ENCODE assay signal across 30 cellular contexts in the genomic region with DNA sequence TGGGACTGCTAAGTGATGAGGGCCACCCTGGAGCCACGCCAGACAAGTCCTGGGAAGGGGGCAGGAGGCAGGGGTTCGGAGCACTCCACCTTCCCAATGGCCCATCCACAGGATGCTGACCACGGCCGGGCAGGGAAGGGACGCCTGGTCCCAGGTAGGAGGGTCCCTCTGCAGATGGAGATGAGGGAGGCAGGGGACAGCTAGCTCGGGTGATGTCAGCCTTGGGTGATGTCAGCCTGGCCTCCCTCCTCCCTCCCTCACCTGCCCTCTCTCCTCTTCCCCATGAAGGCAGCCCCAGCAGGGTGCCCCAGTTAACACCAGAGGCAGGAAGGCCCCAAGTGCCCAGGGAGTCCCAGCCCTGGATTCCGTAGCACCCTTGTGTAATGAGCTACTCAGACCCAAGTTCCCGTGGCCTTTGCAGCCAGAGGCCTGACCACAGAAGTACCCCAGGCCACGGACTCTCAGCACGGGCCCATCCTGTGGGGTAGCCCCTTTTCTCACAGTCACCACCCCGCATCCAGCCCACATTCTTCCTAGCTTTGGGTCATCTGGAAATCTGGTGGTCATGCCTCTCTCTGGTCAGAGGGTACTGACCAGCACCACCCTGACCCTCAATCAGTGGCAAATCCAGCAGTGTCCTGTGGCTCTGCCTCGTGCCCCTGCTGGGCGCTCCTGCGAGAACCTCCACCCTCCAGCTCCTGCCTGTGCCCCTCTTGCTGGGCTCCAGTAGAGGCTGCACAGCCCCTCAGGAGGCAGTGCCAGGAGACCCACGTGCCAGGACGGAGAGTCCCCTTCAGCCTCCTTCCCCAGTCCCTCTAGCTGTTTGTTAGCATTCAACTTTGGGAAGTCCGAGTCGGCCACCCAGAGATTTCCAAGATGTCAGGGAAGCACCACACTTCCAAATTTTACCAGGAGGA. TPM values are rescaled to one million over a fixed set of nuclear protein-coding genes. Genes with fewer than 3 reads are reported as not detected.
DNase-seq lines count a peak whose midpoint lies in the region; ATAC-seq and TF ChIP-seq lines count a peak whose summit lies in the region.
"Had no signal": no experiment of that assay in that cellular context is flagged by ENCODE, and none has a peak within 500 bp of the region (broad histone marks: within the 10 kb centered on the region; RNA-seq: fewer than 3 reads in every experiment).

No MANE protein-coding gene starts in this region.

- H3K4me1 Mint-ChIP-seq in natural killer cell treated with Interleukin-12 subunit alpha and Interleukin-12 subunit beta and Interleukin-15 and Interleukin-18, amount 100 ng/mL, for 72 hours (ENCODE audit: low read depth in 2 of 2), result no peaks in the 10 kb centered on the region
- H3K4me1 Mint-ChIP-seq in natural killer cell, result no peaks in the 10 kb centered on the region
- no peaks in the 10 kb centered on the region for H3K4me1 Mint-ChIP-seq in activated CD4-positive, alpha-beta memory T cell treated with anti-CD3 and anti-CD28 coated beads, Interleukin-2, amount 10 ng/mL, durations not matched to agents 7 days and 5 days

- H3K4me3 ChIP-seq in OCI-LY7 (ENCODE audit: low read depth, low read length, poor library complexity, severe bottlenecking), result no peak overlapping the region
- H3K4me3 ChIP-seq in lower lobe of right lung, result no peak overlapping the region
- H3K4me3 ChIP-seq: K562, smooth muscle cell, thoracic aorta, uterus had no signal

- H3K9me3 ChIP-seq in OCI-LY7 (ENCODE audit: low read length) (peaks cover 4% of the 10 kb centered on the region; the same call in 1 of the 2 replicates), lower lobe of right lung (no peaks in the 10 kb centered on the region)
- H3K9me3 ChIP-seq: thoracic aorta, uterus had no signal

- H3K4me1 ChIP-seq in OCI-LY7 (ENCODE audit: insufficient read depth, low read length, poor library complexity, severe bottlenecking) (peaks cover 35% of the 10 kb centered on the region), lower lobe of right lung (peaks cover 19% of the 10 kb centered on the region)
- H3K4me1 ChIP-seq: uterus had no signal

- H2AFZ ChIP-seq in OCI-LY7 (ENCODE audit: low read length), result no peak overlapping the region

- H3K27ac ChIP-seq in OCI-LY7 (ENCODE audit: low read depth, low read length, poor library complexity, severe bottlenecking) (no peak overlapping the region), lower lobe of right lung (no peak overlapping the region)
- H3K27ac ChIP-seq: thoracic aorta, uterus had no signal

- ATAC-seq in natural killer cell treated with Interleukin-12 subunit alpha and Interleukin-12 subunit beta and Interleukin-15 and Interleukin-18, amount 100 ng/mL, for 72 hours, result peak; percentile 31 to 34
- ATAC-seq in natural killer cell, result no peak
- no peak for ATAC-seq in lower lobe of right lung
- ATAC-seq: activated CD4-positive, CD25-positive, alpha-beta regulatory T cell treated with anti-CD3 and anti-CD28 coated beads, Interleukin-2, amount 50 U/mL, for 24 hours; activated CD8-positive, alpha-beta T cell treated with anti-CD3 and anti-CD28 coated beads, Interleukin-2, amount 10 ng/mL, durations not matched to agents 7 days and 5 days; K562 had no signal

- H3K27me3 ChIP-seq in lower lobe of right lung (ENCODE audit: low read depth), result no peaks in the 10 kb centered on the region
- H3K27me3 ChIP-seq: uterus had no signal

- H3K27me3 Mint-ChIP-seq in natural killer cell treated with Interleukin-12 subunit alpha and Interleukin-12 subunit beta and Interleukin-15 and Interleukin-18, amount 100 ng/mL, for 72 hours, result no peaks in the 10 kb centered on the region
- peaks cover 0 to 8% of the 10 kb centered on the region in 2 donors for H3K27me3 Mint-ChIP-seq in natural killer cell (ENCODE audit: low read depth in 2 of 2)
- no peaks in the 10 kb centered on the region for H3K27me3 Mint-ChIP-seq in activated CD4-positive, alpha-beta memory T cell treated with anti-CD3 and anti-CD28 coated beads, Interleukin-2, amount 10 ng/mL, durations not matched to agents 7 days and 5 days

- no peak overlapping the region for H3K27ac Mint-ChIP-seq in natural killer cell treated with Interleukin-12 subunit alpha and Interleukin-12 subunit beta and Interleukin-15 and Interleukin-18, amount 100 ng/mL, for 72 hours
- H3K27ac Mint-ChIP-seq in natural killer cell, result no peak overlapping the region
- H3K27ac Mint-ChIP-seq in activated CD4-positive, alpha-beta memory T cell treated with anti-CD3 and anti-CD28 coated beads, Interleukin-2, amount 10 ng/mL, durations not matched to agents 7 days and 5 days, result no peak overlapping the region
- H3K27ac Mint-ChIP-seq: activated CD8-positive, alpha-beta T cell treated with anti-CD3 and anti-CD28 coated beads, Interleukin-2, amount 10 ng/mL, durations not matched to agents 7 days and 5 days; HFFc6 had no signal

- H3K79me2 ChIP-seq in OCI-LY7 (ENCODE audit: insufficient read depth, low read depth, low read length), result no peaks in the 10 kb centered on the region

- H3K36me3 Mint-ChIP-seq in natural killer cell treated with Interleukin-12 subunit alpha and Interleukin-12 subunit beta and Interleukin-15 and Interleukin-18, amount 100 ng/mL, for 72 hours, result no peaks in the 10 kb centered on the region
- no peaks in the 10 kb centered on the region for H3K36me3 Mint-ChIP-seq in natural killer cell
- no peaks in the 10 kb centered on the region for H3K36me3 Mint-ChIP-seq in activated CD4-positive, alpha-beta memory T cell treated with anti-CD3 and anti-CD28 coated beads, Interleukin-2, amount 10 ng/mL, durations not matched to agents 7 days and 5 days (ENCODE audit: low read depth)

- no peak for TF ChIP-seq CTCF in natural killer cell (IDR thresholded peaks at IDR 0.05)
- TF ChIP-seq CTCF in OCI-LY7 (conservative IDR thresholded peaks at IDR 0.05; ENCODE audit: low read length), result no peak
- no peak for TF ChIP-seq CTCF in lower lobe of right lung (IDR thresholded peaks at IDR 0.05)

- no peaks in the 10 kb centered on the region for H4K20me1 ChIP-seq in OCI-LY7 (ENCODE audit: insufficient read depth, low read length)

- no peaks in the 10 kb centered on the region for H3K9me3 Mint-ChIP-seq in natural killer cell treated with Interleukin-12 subunit alpha and Interleukin-12 subunit beta and Interleukin-15 and Interleukin-18, amount 100 ng/mL, for 72 hours
- no peaks in the 10 kb centered on the region for H3K9me3 Mint-ChIP-seq in natural killer cell
- peaks cover 4% of the 10 kb centered on the region for H3K9me3 Mint-ChIP-seq in activated CD4-positive, alpha-beta memory T cell treated with anti-CD3 and anti-CD28 coated beads, Interleukin-2, amount 10 ng/mL, durations not matched to agents 7 days and 5 days

- BruUV-seq in OCI-LY7 (replicated peaks; lab: Mats Ljungman, UMichigan), result no TSS peak

- CTCF ChIA-PET in OCI-LY7 (lab: Charles Lee; ENCODE audit: unreplicated experiment), result no interaction called here
- CTCF ChIA-PET in activated CD4-positive, alpha-beta memory T cell treated with anti-CD3 and anti-CD28 coated beads, Interleukin-2, amount 10 ng/mL, durations not matched to agents 7 days and 5 days (lab: Charles Lee), result no interaction called here

- intact Hi-C loops in natural killer cell (cut with micrococcal nuclease) (no loop called here), OCI-LY7 (cut with micrococcal nuclease; ENCODE audit: unreplicated experiment) (loop anchor here (5.0 kb wide), 2 partner anchors 167 to 217 kb away; no protein-coding TSS in a partner anchor), lower lobe of right lung (cut with DNase I) (no loop called here)

- H3K4me3 Mint-ChIP-seq in natural killer cell treated with Interleukin-12 subunit alpha and Interleukin-12 subunit beta and Interleukin-15 and Interleukin-18, amount 100 ng/mL, for 72 hours, result no peak overlapping the region
- H3K4me3 Mint-ChIP-seq in natural killer cell, result no peak overlapping the region
- no peak overlapping the region for H3K4me3 Mint-ChIP-seq in activated CD4-positive, alpha-beta memory T cell treated with anti-CD3 and anti-CD28 coated beads, Interleukin-2, amount 10 ng/mL, durations not matched to agents 7 days and 5 days
- H3K4me3 Mint-ChIP-seq: activated CD8-positive, alpha-beta T cell treated with anti-CD3 and anti-CD28 coated beads, Interleukin-2, amount 10 ng/mL, durations not matched to agents 7 days and 5 days; HFFc6 had no signal

- H3K36me3 ChIP-seq in OCI-LY7 (ENCODE audit: insufficient read depth, low read length) (no peaks in the 10 kb centered on the region), lower lobe of right lung (no peaks in the 10 kb centered on the region)
- H3K36me3 ChIP-seq: thoracic aorta, uterus had no signal

- peak; percentile 55 for DNase-seq in natural killer cell treated with Interleukin-12 subunit alpha and Interleukin-12 subunit beta and Interleukin-15 and Interleukin-18, amount 100 ng/mL, for 72 hours (ENCODE audit: low spot score)
- DNase-seq in natural killer cell (no peak), OCI-LY7 (ENCODE audit: low spot score) (no peak), lower lobe of right lung (peak; percentile 41), NCI-H2029 treated with DMSO at 0.1 percent for 48 hours (lab: John Stamatoyannopoulos, UW) (no peak), DMS 273 treated with DMSO at 0.1 percent for 48 hours (lab: John Stamatoyannopoulos, UW) (no peak)
- DNase-seq in activated CD4-positive, alpha-beta memory T cell treated with anti-CD3 and anti-CD28 coated beads, Interleukin-2, amount 10 ng/mL, durations not matched to agents 7 days and 5 days, result no peak
- no peak for DNase-seq in stimulated activated naive CD4-positive, alpha-beta T cell treated with Interleukin-2 at 50 U/mL for 16 hours (lab: John Stamatoyannopoulos, UW)
- DNase-seq: activated CD8-positive, alpha-beta T cell treated with anti-CD3 and anti-CD28 coated beads, Interleukin-2, amount 10 ng/mL, durations not matched to agents 7 days and 5 days; activated effector memory CD4-positive, alpha-beta T cell treated with anti-CD3 and anti-CD28 coated beads, Interleukin-2, amount 50 U/mL, for 16 hours; activated T-cell treated with anti-CD3 and anti-CD28 coated beads for 4 hours; C1 segment of cervical spinal cord; cerebellar nuclear complex; head of caudate nucleus; HFFc6; kidney glomerular epithelial cell; MM.1S; NCI-H146; NCI-H82; nucleus accumbens; SHP77; stimulated activated CD4-positive, alpha-beta T cell treated with anti-CD3 and anti-CD28 coated beads, Interleukin-2, amount 100 ng/mL, for 48 hours; stimulated activated naive CD4-positive, alpha-beta T cell; SW 1271; uterus had no signal

- POLR2A ChIA-PET in OCI-LY7 (lab: Charles Lee), result no interaction called here
- POLR2A ChIA-PET in activated CD4-positive, alpha-beta memory T cell treated with anti-CD3 and anti-CD28 coated beads, Interleukin-2, amount 10 ng/mL, durations not matched to agents 7 days and 5 days (lab: Charles Lee), result no interaction called here

- H3K9me2 ChIP-seq in OCI-LY7 (ENCODE audit: insufficient read depth, low read length), result no peaks in the 10 kb centered on the region

- 0 out of 2 replicates have a peak overlapping the region, but pooled peaks have one; percentile 22 for H3K4me2 ChIP-seq in OCI-LY7 (ENCODE audit: low read length)

RNA-seq across cellular contexts. Expression of a gene that starts 47.4 kb away (rescaled TPM):
- under 1 TPM in 1 of 2 donors, not detected in 1; 0.11 TPM for total RNA-seq in natural killer cell treated with Interleukin-12 subunit alpha and Interleukin-12 subunit beta and Interleukin-15 and Interleukin-18, amount 100 ng/mL, for 72 hours
- total RNA-seq in natural killer cell (1 to 10 TPM in 1 of 3 donors, not detected in 2; 4.9 TPM), OCI-LY7 (2022) (not detected in 2 replicates), lower lobe of right lung (59.8 TPM)
- not detected in 2 replicates for total RNA-seq in OCI-LY7 (2014; rRNA removed; shearing (Covaris generic))
- total RNA-seq in activated CD4-positive, alpha-beta memory T cell treated with anti-CD3 and anti-CD28 coated beads, Interleukin-2, amount 10 ng/mL, durations not matched to agents 7 days and 5 days, result not detected
- total RNA-seq: activated CD8-positive, alpha-beta T cell treated with anti-CD3 and anti-CD28 coated beads, Interleukin-2, amount 10 ng/mL, durations not matched to agents 7 days and 5 days; G401 had no signal

Comparison
In these comparisons a context has a peak if more than half of its experiments do, and no peak if none do; other contexts are left out.
1. ATAC-seq: peak in natural killer cell treated with Interleukin-12 subunit alpha and Interleukin-12 subunit beta and Interleukin-15 and Interleukin-18, amount 100 ng/mL, for 72 hours (2 of 2); none in natural killer cell (0 of 3) and lower lobe of right lung (0 of 2).
2. DNase-seq: peak in natural killer cell treated with Interleukin-12 subunit alpha and Interleukin-12 subunit beta and Interleukin-15 and Interleukin-18, amount 100 ng/mL, for 72 hours (single experiment) and lower lobe of right lung (single experiment); none in natural killer cell (single experiment), OCI-LY7 (single experiment), activated CD4-positive, alpha-beta memory T cell treated with anti-CD3 and anti-CD28 coated beads, Interleukin-2, amount 10 ng/mL, durations not matched to agents 7 days and 5 days (single experiment), stimulated activated naive CD4-positive, alpha-beta T cell treated with Interleukin-2 at 50 U/mL for 16 hours (single experiment), NCI-H2029 treated with DMSO at 0.1 percent for 48 hours (single experiment) and DMS 273 treated with DMSO at 0.1 percent for 48 hours (single experiment).
3. RNA of a gene that starts 47.4 kb away (total RNA-seq): 59.8 TPM in lower lobe of right lung (single experiment); 0.11 TPM in natural killer cell treated with Interleukin-12 subunit alpha and Interleukin-12 subunit beta and Interleukin-15 and Interleukin-18, amount 100 ng/mL, for 72 hours, 4.9 TPM in natural killer cell, not detected in OCI-LY7 and not detected in activated CD4-positive, alpha-beta memory T cell treated with anti-CD3 and anti-CD28 coated beads, Interleukin-2, amount 10 ng/mL, durations not matched to agents 7 days and 5 days; every median in the first group is over 10 times any median in the second.